ENCODE assay signal across 24 cellular contexts in the genomic region with DNA sequence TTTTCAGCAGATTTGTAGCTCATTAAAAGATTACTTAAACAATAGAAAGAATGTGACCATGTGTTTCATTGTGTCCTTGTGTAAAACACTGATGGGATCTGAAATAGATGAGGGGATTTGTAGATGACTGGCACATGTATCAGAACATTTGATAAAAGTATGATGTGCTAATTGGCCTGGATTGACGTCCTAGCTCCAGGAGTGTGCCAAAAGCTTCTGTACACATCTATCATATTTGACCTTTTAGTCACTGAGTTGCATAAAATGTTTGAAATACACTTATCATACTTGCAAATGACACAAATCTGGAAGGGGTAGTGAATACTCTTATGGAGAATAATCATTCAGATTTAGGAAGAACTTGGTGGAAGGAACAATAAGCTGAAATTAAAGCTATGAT.
DNase-seq lines count a peak whose midpoint lies in the region; ATAC-seq, FAIRE-seq and TF ChIP-seq lines count a peak whose summit lies in the region.
"Had no signal": no experiment of that assay in that cellular context is flagged by ENCODE, and none has a peak within 500 bp of the region (broad histone marks: within the 10 kb centered on the region; RNA-seq: fewer than 3 reads in every experiment).

No MANE protein-coding gene starts in this region.

- no peak for DNase-seq in D721Med (ENCODE audit: insufficient read length, low spot score)
- DNase-seq in bronchial epithelial cell (ENCODE audit: low read depth): peak; percentile 27
- DNase-seq in KBM-7: no peak
- DNase-seq: 8988T; ACHN; AML-193; BE2C; Calu3; CD4-positive, alpha-beta T cell; CD8-positive, alpha-beta memory T cell; DMS153; DND-41; H9; HFFc6 had no signal

- no peak for ATAC-seq in HG02852 (IDR thresholded peaks at IDR 0.05; ENCODE audit: unreplicated experiment)
- ATAC-seq in HG03439 (IDR thresholded peaks at IDR 0.05; ENCODE audit: unreplicated experiment): no peak
- no peak for ATAC-seq in esophagus mucosa
- ATAC-seq: A549, GM12878, GM23338 had no signal

- H3K79me2 ChIP-seq in neural cell (replicated peaks; ENCODE audit: insufficient read depth, low read length): no peaks in the 10 kb centered on the region

- TF ChIP-seq RAD21 in neural cell (conservative IDR thresholded peaks at IDR 0.05): no peak

- no peak overlapping the region for H2AFZ ChIP-seq in neural cell (ENCODE audit: low read depth, low read length)
- H2AFZ ChIP-seq: GM23338 had no signal

- FAIRE-seq in D721Med (lab: Jason Lieb, UNC) (peak; percentile 16), bronchial epithelial cell (lab: Jason Lieb, UNC) (no peak)
- FAIRE-seq: A549, G401.6, GM12878, GM19239 had no signal

- in situ Hi-C loops in KBM-7 (cut with MboI; ENCODE audit: low pct_unique_long_range_greater_than_20kb, low sequenced_read_pairs): no loop called here

- no peaks in the 10 kb centered on the region for H4K20me1 ChIP-seq in neural cell (ENCODE audit: insufficient read depth)
- H4K20me1 ChIP-seq: BLaER1 treated with 17β-estradiol and CSF1 and Interleukin-3, amounts not matched to agents 10 nM and 100 nM had no signal

- no peak overlapping the region for H3K27ac ChIP-seq in neural cell (ENCODE audit: low read length)
- H3K27ac ChIP-seq: A549; BLaER1 treated with 17β-estradiol and CSF1 and Interleukin-3, amounts not matched to agents 10 nM and 100 nM had no signal

- no peak overlapping the region for H3K9ac ChIP-seq in neural cell (ENCODE audit: low read length)
- H3K9ac ChIP-seq: BLaER1 treated with 17β-estradiol and CSF1 and Interleukin-3, amounts not matched to agents 10 nM and 100 nM had no signal

- H3K9me2 ChIP-seq in neural cell (ENCODE audit: insufficient read depth, low read length): no peaks in the 10 kb centered on the region

- no peaks in the 10 kb centered on the region for H3K9me3 ChIP-seq in neural cell (ENCODE audit: low read length)
- H3K9me3 ChIP-seq: A549; BE2C; BLaER1 treated with 17β-estradiol and CSF1 and Interleukin-3, amounts not matched to agents 10 nM and 100 nM had no signal

- TF ChIP-seq CTCF in D721Med (IDR thresholded peaks at IDR 0.05; ENCODE audit: insufficient read depth, missing control alignments): no peak
- TF ChIP-seq CTCF in bronchial epithelial cell (IDR thresholded peaks at IDR 0.05; ENCODE audit: insufficient read depth, low read length, severe bottlenecking): no peak
- TF ChIP-seq CTCF in neural cell (IDR thresholded peaks at IDR 0.05; ENCODE audit: poor library complexity, severe bottlenecking): no peak

- H3K4me3 ChIP-seq in bronchial epithelial cell (ENCODE audit: low read depth, low read length) (no peak overlapping the region), neural cell (ENCODE audit: low read length) (no peak overlapping the region)
- H3K4me3 ChIP-seq: A549; BLaER1 treated with 17β-estradiol and CSF1 and Interleukin-3, amounts not matched to agents 10 nM and 100 nM; GM12878; GM23338 had no signal

- H3K36me3 ChIP-seq in bronchial epithelial cell (ENCODE audit: control insufficient read depth, insufficient read depth, low read length) (no peaks in the 10 kb centered on the region), neural cell (ENCODE audit: insufficient read depth, low read length) (no peaks in the 10 kb centered on the region)
- H3K36me3 ChIP-seq: BE2C; BLaER1 treated with 17β-estradiol and CSF1 and Interleukin-3, amounts not matched to agents 10 nM and 100 nM had no signal

- H3K4me2 ChIP-seq in neural cell (ENCODE audit: low read length): no peak overlapping the region
- H3K4me2 ChIP-seq: A549; BLaER1 treated with 17β-estradiol and CSF1 and Interleukin-3, amounts not matched to agents 10 nM and 100 nM; GM23338 had no signal

- no peaks in the 10 kb centered on the region for H3F3A ChIP-seq in neural cell (ENCODE audit: insufficient read depth, low read length, poor library complexity, severe bottlenecking)

- H3K27me3 ChIP-seq in bronchial epithelial cell (ENCODE audit: control insufficient read depth, insufficient read depth, low read length) (no peaks in the 10 kb centered on the region), neural cell (ENCODE audit: insufficient read depth, low read depth, low read length) (no peaks in the 10 kb centered on the region)
- H3K27me3 ChIP-seq: BE2C; BLaER1 treated with 17β-estradiol and CSF1 and Interleukin-3, amounts not matched to agents 10 nM and 100 nM had no signal

- TF ChIP-seq EP300 in neural cell (conservative IDR thresholded peaks at IDR 0.05; ENCODE audit: poor library complexity, severe bottlenecking): peak; percentile 46

TF ChIP-seq in neural cell, 6 proteins besides CTCF, POLR2A, EP300 and RAD21:
- TF ChIP-seq POLR2AphosphoS5 (IDR thresholded peaks at IDR 0.05) (peak; percentile 40), SMC3 (conservative IDR thresholded peaks at IDR 0.05; ENCODE audit: poor library complexity) (no peak), MXI1 (conservative IDR thresholded peaks at IDR 0.05; ENCODE audit: poor library complexity, severe bottlenecking) (no peak)
